Comparison of ENCODE assay signal across 24 cellular contexts in the genomic region with DNA sequence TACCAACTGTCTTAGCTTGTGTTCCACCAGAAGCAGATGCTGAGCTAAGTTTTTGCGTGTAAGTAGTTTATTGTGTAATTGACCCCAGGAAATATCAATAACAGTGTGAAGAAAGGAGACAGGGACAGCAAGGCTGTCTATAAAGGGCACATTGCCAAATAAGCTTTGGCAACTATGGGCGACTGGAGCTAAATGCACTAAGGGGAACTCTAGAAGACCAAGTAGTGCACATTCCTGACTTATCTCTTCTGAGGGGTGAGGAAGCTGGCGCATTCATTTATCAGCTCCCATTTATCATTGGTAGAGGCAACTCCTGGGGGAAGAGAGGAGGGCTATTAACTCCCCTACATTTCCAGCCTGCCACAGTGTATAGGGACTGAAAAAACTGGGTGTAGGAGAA.
A peak's percentile ranks its signal among the peaks of the same experiment; 100 is the strongest.
DNase-seq lines count a peak whose midpoint lies in the region; ATAC-seq and TF ChIP-seq lines count a peak whose summit lies in the region.
"Had no signal": no experiment of that assay in that cellular context is flagged by ENCODE, and none has a peak within 500 bp of the region (broad histone marks: within the 10 kb centered on the region; RNA-seq: fewer than 3 reads in every experiment).

No MANE protein-coding gene starts in this region.

- H3K4me1 ChIP-seq in right cardiac atrium (ENCODE audit: control insufficient read depth, insufficient read depth, low read length) (peaks cover 6% of the 10 kb centered on the region), mammary epithelial cell (ENCODE audit: insufficient read depth, low read length) (peaks cover 1% of the 10 kb centered on the region)
- H3K4me1 ChIP-seq: neural progenitor cell, Peyer's patch, tibial artery had no signal

- dilution Hi-C loops in mammary epithelial cell (cut with HindIII; ENCODE audit: low sequenced_read_pairs), result no loop called here

- H3K4me3 ChIP-seq in right cardiac atrium (ENCODE audit: low read length), result no peak overlapping the region
- no peak overlapping the region for H3K4me3 ChIP-seq in mammary epithelial cell (replicated peaks in 1 of 3; ENCODE audit: insufficient read depth in 1 of 3, low read depth in 2 of 3, low read length in 3 of 3)
- H3K4me3 ChIP-seq: neural progenitor cell, Peyer's patch, tibial artery had no signal

- intact Hi-C loops in right cardiac atrium (cut with DNase I) (no loop called here), mammary epithelial cell (cut with micrococcal nuclease) (no loop called here)

- no peak overlapping the region for H3K9ac ChIP-seq in mammary epithelial cell (ENCODE audit: insufficient read depth, low read length)
- H3K9ac ChIP-seq: neural progenitor cell had no signal

- H4K20me1 ChIP-seq in mammary epithelial cell (ENCODE audit: insufficient read depth, low read length), result no peaks in the 10 kb centered on the region

- H3K9me3 ChIP-seq in right cardiac atrium (ENCODE audit: control insufficient read depth, low read length) (no peaks in the 10 kb centered on the region), mammary epithelial cell (replicated peaks; ENCODE audit: insufficient read depth, low read length) (no peaks in the 10 kb centered on the region)
- H3K9me3 ChIP-seq: BE2C, Peyer's patch, tibial artery had no signal

- H3K4me2 ChIP-seq in mammary epithelial cell (ENCODE audit: insufficient read depth, low read depth, low read length), result no peak overlapping the region
- H3K4me2 ChIP-seq: neural progenitor cell had no signal

- H3K27me3 ChIP-seq in right cardiac atrium (ENCODE audit: control insufficient read depth, insufficient read depth), result no peaks in the 10 kb centered on the region
- H3K27me3 ChIP-seq in mammary epithelial cell (ENCODE audit: insufficient read depth, low read length), result no peaks in the 10 kb centered on the region
- H3K27me3 ChIP-seq: BE2C, neural progenitor cell, Peyer's patch, tibial artery had no signal

- peak; percentile 83 for DNase-seq in GF-D8 (lab: John Stamatoyannopoulos, UW)
- peak; percentile 62 for DNase-seq in NCI-H2171 treated with DMSO at 0.1 percent for 48 hours (lab: John Stamatoyannopoulos, UW)
- peak; percentile 72 for DNase-seq in SKM-1 treated with dmso at 0.1 percent for 144 hours (lab: John Stamatoyannopoulos, UW; ENCODE audit: unreplicated experiment)
- DNase-seq in right cardiac atrium, result no peak
- DNase-seq in mucosa of gallbladder (ENCODE audit: low spot score), result no peak
- DNase-seq in mammary epithelial cell, result no peak
- no peak for DNase-seq in KG1 (lab: John Stamatoyannopoulos, UW)
- DNase-seq: activated CD4-positive, alpha-beta T cell treated with anti-CD3 and anti-CD28 coated beads, Interleukin-2, amount 50 U/mL, for 48 hours; activated naive CD4-positive, alpha-beta T cell; activated T-cell treated with anti-CD3 and anti-CD28 coated beads for 4 hours; BE2C; cerebellar nuclear complex; effector memory CD4-positive, alpha-beta T cell; HFFc6; hippocampal formation; kidney glomerular epithelial cell; NCI-H146; Peyer's patch; SW 1271; tibial artery had no signal

- H3K27ac ChIP-seq in right cardiac atrium (ENCODE audit: low read length) (peak overlapping the region; percentile 13), mammary epithelial cell (ENCODE audit: insufficient read depth, low read depth, low read length) (no peak overlapping the region)
- H3K27ac ChIP-seq: neural progenitor cell, Peyer's patch, tibial artery, VCaP had no signal

- CTCF ChIA-PET in mammary epithelial cell (lab: Charles Lee; ENCODE audit: low non-redundant PET), result no interaction called here

- H3K36me3 ChIP-seq in mammary epithelial cell (ENCODE audit: insufficient read depth, low read length), result no peaks in the 10 kb centered on the region
- H3K36me3 ChIP-seq: BE2C, neural progenitor cell, Peyer's patch, tibial artery had no signal

- ATAC-seq in right cardiac atrium, result peak; percentile 71 to 78
- no peak for ATAC-seq in GM18909 (IDR thresholded peaks at IDR 0.05; ENCODE audit: poor library complexity, unreplicated experiment)
- ATAC-seq: stimulated activated memory B cell treated with anti-CD40 and anti-IgM and Interleukin-4, amounts not matched to agents 10 μg/mL and 1 μg/mL and 100 μg/mL, for 72 hours had no signal

- TF ChIP-seq CTCF in mammary epithelial cell (conservative IDR thresholded peaks at IDR 0.05 in 1 of 2, IDR thresholded peaks at IDR 0.05 in 1 of 2; ENCODE audit: extremely low read depth in 1 of 2, insufficient read depth in 1 of 2, low read depth in 1 of 2, low read length in 2 of 2), result no peak

- BruUV-seq in mammary epithelial cell (replicated peaks; lab: Mats Ljungman, UMichigan), result no TSS peak

- 24% methylated on average over 3 of the region's 3 CpGs for WGBS in right cardiac atrium
- 68% methylated on average over 3 of the region's 3 CpGs for WGBS in mammary epithelial cell (ENCODE audit: low coverage, missing lambda C conversion rate)

- no peaks in the 10 kb centered on the region for H3K79me2 ChIP-seq in mammary epithelial cell (ENCODE audit: insufficient read depth, low read length)

- H2AFZ ChIP-seq in mammary epithelial cell (ENCODE audit: low read depth, low read length), result no peak overlapping the region
- H2AFZ ChIP-seq: neural progenitor cell had no signal

- in situ Hi-C loops in mammary epithelial cell (cut with MboI; ENCODE audit: low sequenced_read_pairs in 2 of 2), result no loop called here

Comparison
In these comparisons a context has a peak if more than half of its experiments do, and no peak if none do; other contexts are left out.
1. DNase-seq: peak in GF-D8 (single experiment), NCI-H2171 treated with DMSO at 0.1 percent for 48 hours (single experiment) and SKM-1 treated with dmso at 0.1 percent for 144 hours (single experiment); none in right cardiac atrium (0 of 3), mucosa of gallbladder (single experiment), mammary epithelial cell (single experiment) and KG1 (single experiment).